In the genomic region with DNA sequence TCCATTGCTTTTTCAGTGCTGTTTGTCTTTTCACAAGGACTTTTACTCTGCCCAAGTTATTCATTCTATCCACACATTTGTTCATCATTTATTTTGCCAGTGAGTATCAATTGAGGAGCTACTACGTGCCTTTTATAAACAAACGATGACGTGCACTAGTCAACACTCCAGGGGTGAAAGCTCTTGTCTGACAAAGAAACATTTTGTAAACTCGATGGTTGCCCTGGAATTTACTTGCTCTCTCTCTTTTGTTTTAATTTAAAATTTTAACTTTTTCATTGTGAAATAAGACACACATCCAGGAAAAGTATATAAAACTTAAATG, we compare ENCODE assay signal across 23 cellular contexts. TPM values are rescaled to one million over a fixed set of nuclear protein-coding genes. Genes with fewer than 3 reads are reported as not detected.
A peak's percentile ranks its signal among the peaks of the same experiment; 100 is the strongest.
DNase-seq lines count a peak whose midpoint lies in the region; ATAC-seq and TF ChIP-seq lines count a peak whose summit lies in the region.
"Had no signal": no experiment of that assay in that cellular context is flagged by ENCODE, and none has a peak within 500 bp of the region (broad histone marks: within the 10 kb centered on the region; RNA-seq: fewer than 3 reads in every experiment).

No MANE protein-coding gene starts in this region.

- no peaks in the 10 kb centered on the region for H3K4me1 Mint-ChIP-seq in activated naive CD8-positive, alpha-beta T cell treated with anti-CD3 and anti-CD28 coated beads for 36 hours
- H3K4me1 Mint-ChIP-seq: activated CD4-positive, alpha-beta T cell treated with anti-CD3 and anti-CD28 coated beads, Interleukin-2, amount 10 ng/mL, durations not matched to agents 7 days and 5 days; activated CD8-positive, alpha-beta memory T cell treated with anti-CD3 and anti-CD28 coated beads, Interleukin-2, amount 10 ng/mL, durations not matched to agents 7 days and 5 days; activated naive CD4-positive, alpha-beta T cell treated with anti-CD3 and anti-CD28 coated beads, Interleukin-2, amount 10 ng/mL, durations not matched to agents 7 days and 5 days; CD4-positive, alpha-beta memory T cell; stimulated activated memory B cell treated with anti-CD40 and anti-IgM and Interleukin-4, amounts not matched to agents 10 μg/mL and 1 μg/mL and 100 μg/mL, for 72 hours had no signal

- H3K9me3 Mint-ChIP-seq in activated naive CD8-positive, alpha-beta T cell treated with anti-CD3 and anti-CD28 coated beads for 36 hours, result no peaks in the 10 kb centered on the region
- H3K9me3 Mint-ChIP-seq: activated CD4-positive, alpha-beta T cell treated with anti-CD3 and anti-CD28 coated beads, Interleukin-2, amount 10 ng/mL, durations not matched to agents 7 days and 5 days; activated naive CD4-positive, alpha-beta T cell treated with anti-CD3 and anti-CD28 coated beads, Interleukin-2, amount 10 ng/mL, durations not matched to agents 7 days and 5 days; stimulated activated memory B cell treated with anti-CD40 and anti-IgM and Interleukin-4, amounts not matched to agents 10 μg/mL and 1 μg/mL and 100 μg/mL, for 72 hours; T-helper 1 cell treated with Interleukin-12 subunit alpha and Interleukin-12 subunit beta and Interleukin-4 antibody, amounts not matched to agents 30 μg/mL and 1 μg/mL, for 36 hours had no signal

- peaks cover 29% of the 10 kb centered on the region for H3K4me1 ChIP-seq in body of pancreas
- H3K4me1 ChIP-seq in mucosa of stomach (ENCODE audit: control insufficient read depth, insufficient read depth, low read length), result peaks cover 48% of the 10 kb centered on the region
- H3K4me1 ChIP-seq in transverse colon, result peaks cover 17 to 38% (median 33%) of the 10 kb centered on the region in 4 donors

- H3K9me3 ChIP-seq in body of pancreas (no peaks in the 10 kb centered on the region), mucosa of stomach (ENCODE audit: control insufficient read depth, low read length) (no peaks in the 10 kb centered on the region), transverse colon (no peaks in the 10 kb centered on the region)
- H3K9me3 ChIP-seq: MG63, spleen, thoracic aorta had no signal

- TF ChIP-seq POLR2A in body of pancreas (IDR thresholded peaks at IDR 0.05), result no peak
- TF ChIP-seq POLR2A in transverse colon (IDR thresholded peaks at IDR 0.05), result no peak

- no peak for ATAC-seq in body of pancreas
- no peak for ATAC-seq in HG03280 (IDR thresholded peaks at IDR 0.05; ENCODE audit: unreplicated experiment)
- ATAC-seq: activated CD8-positive, alpha-beta memory T cell treated with anti-CD3 and anti-CD28 coated beads, Interleukin-2, amount 10 ng/mL, durations not matched to agents 7 days and 5 days; stimulated activated memory B cell treated with anti-CD40 and anti-IgM and Interleukin-4, amounts not matched to agents 10 μg/mL and 1 μg/mL and 100 μg/mL, for 72 hours had no signal

- WGBS in body of pancreas, 2 donors, result 56 to 60% methylated on average over 4 of the region's 4 CpGs
- WGBS in transverse colon (ENCODE audit: low coverage in 1 of 2), 2 donors, result 35 to 57% methylated on average over 4 of the region's 4 CpGs

- H3K27ac ChIP-seq in body of pancreas (peak overlapping the region in 3 of 4 donors; percentile 26 to 68 (median 56)), transverse colon (peak overlapping the region; percentile 52 to 80 (median 77))
- H3K27ac ChIP-seq: thoracic aorta had no signal

- DNase-seq in NCI-H345 treated with DMSO at 0.1 percent for 48 hours (lab: John Stamatoyannopoulos, UW; ENCODE audit: unreplicated experiment), result peak; percentile 69
- no peak for DNase-seq in NCI-H345 (lab: John Stamatoyannopoulos, UW)
- DNase-seq in body of pancreas, result no peak
- DNase-seq in transverse colon, result no peak
- no peak for DNase-seq in activated CD4-positive, CD25-positive, alpha-beta regulatory T cell (lab: John Stamatoyannopoulos, UW)
- no peak for DNase-seq in activated naive CD8-positive, alpha-beta T cell treated with anti-CD3 and anti-CD28 coated beads for 36 hours
- DNase-seq: 8988T; activated CD4-positive, alpha-beta T cell treated with anti-CD3 and anti-CD28 coated beads, Interleukin-2, amount 10 ng/mL, durations not matched to agents 7 days and 5 days; activated CD8-positive, alpha-beta memory T cell treated with anti-CD3 and anti-CD28 coated beads, Interleukin-2, amount 10 ng/mL, durations not matched to agents 7 days and 5 days; activated naive CD4-positive, alpha-beta T cell treated with anti-CD3 and anti-CD28 coated beads, Interleukin-2, amount 10 ng/mL, durations not matched to agents 7 days and 5 days; amygdala; CD4-positive, alpha-beta memory T cell; mammary epithelial cell; MG63; nucleus accumbens; spleen; stimulated activated CD4-positive, alpha-beta T cell treated with anti-CD3 and anti-CD28 coated beads, Interleukin-4, amount 100 ng/mL, for 1 hour had no signal

- no peak overlapping the region for H3K4me3 ChIP-seq in body of pancreas
- H3K4me3 ChIP-seq in mucosa of stomach (ENCODE audit: low read length), result no peak overlapping the region
- H3K4me3 ChIP-seq in transverse colon, result no peak overlapping the region
- H3K4me3 ChIP-seq: MG63, spleen, thoracic aorta had no signal

- in situ Hi-C loops in transverse colon (cut with MboI; ENCODE audit: low pct_ligation_motif_present in 1 of 4, low pct_unique_long_range_greater_than_20kb in 1 of 4, low sequenced_read_pairs in 3 of 4), result no loop called here

- H3K27me3 ChIP-seq in body of pancreas (no peaks in the 10 kb centered on the region), mucosa of stomach (ENCODE audit: control insufficient read depth, insufficient read depth, low read length) (no peaks in the 10 kb centered on the region), transverse colon (no peaks in the 10 kb centered on the region)
- H3K27me3 ChIP-seq: MG63 had no signal

- H3K36me3 ChIP-seq in body of pancreas (replicated peaks in 1 of 2; ENCODE audit: insufficient read depth in 1 of 2, low read depth in 2 of 2), result no peaks in the 10 kb centered on the region
- H3K36me3 ChIP-seq in mucosa of stomach (ENCODE audit: control insufficient read depth, insufficient read depth, low read length), result no peaks in the 10 kb centered on the region
- H3K36me3 ChIP-seq in transverse colon, result no peaks in the 10 kb centered on the region
- H3K36me3 ChIP-seq: MG63, spleen, thoracic aorta had no signal

- no peaks in the 10 kb centered on the region for H3K36me3 Mint-ChIP-seq in activated naive CD8-positive, alpha-beta T cell treated with anti-CD3 and anti-CD28 coated beads for 36 hours
- H3K36me3 Mint-ChIP-seq: activated CD8-positive, alpha-beta memory T cell treated with anti-CD3 and anti-CD28 coated beads, Interleukin-2, amount 10 ng/mL, durations not matched to agents 7 days and 5 days; activated naive CD4-positive, alpha-beta T cell treated with anti-CD3 and anti-CD28 coated beads, Interleukin-2, amount 10 ng/mL, durations not matched to agents 7 days and 5 days; CD4-positive, alpha-beta memory T cell; stimulated activated memory B cell treated with anti-CD40 and anti-IgM and Interleukin-4, amounts not matched to agents 10 μg/mL and 1 μg/mL and 100 μg/mL, for 72 hours had no signal

- intact Hi-C loops in body of pancreas (cut with DNase I), result no loop called here
- intact Hi-C loops in transverse colon (cut with DNase I; ENCODE audit: low total_unique reads), result no loop called here

- H3K27me3 Mint-ChIP-seq in activated naive CD8-positive, alpha-beta T cell treated with anti-CD3 and anti-CD28 coated beads for 36 hours, result peaks cover 14% of the 10 kb centered on the region
- H3K27me3 Mint-ChIP-seq: stimulated activated memory B cell treated with anti-CD40 and anti-IgM and Interleukin-4, amounts not matched to agents 10 μg/mL and 1 μg/mL and 100 μg/mL, for 72 hours had no signal

- no peak overlapping the region for H3K4me3 Mint-ChIP-seq in activated naive CD8-positive, alpha-beta T cell treated with anti-CD3 and anti-CD28 coated beads for 36 hours
- H3K4me3 Mint-ChIP-seq: activated CD4-positive, alpha-beta T cell treated with anti-CD3 and anti-CD28 coated beads, Interleukin-2, amount 10 ng/mL, durations not matched to agents 7 days and 5 days; activated CD8-positive, alpha-beta memory T cell treated with anti-CD3 and anti-CD28 coated beads, Interleukin-2, amount 10 ng/mL, durations not matched to agents 7 days and 5 days; activated naive CD4-positive, alpha-beta T cell treated with anti-CD3 and anti-CD28 coated beads, Interleukin-2, amount 10 ng/mL, durations not matched to agents 7 days and 5 days; CD4-positive, alpha-beta memory T cell; stimulated activated memory B cell treated with anti-CD40 and anti-IgM and Interleukin-4, amounts not matched to agents 10 μg/mL and 1 μg/mL and 100 μg/mL, for 72 hours; T-helper 1 cell treated with Interleukin-12 subunit alpha and Interleukin-12 subunit beta and Interleukin-4 antibody, amounts not matched to agents 30 μg/mL and 1 μg/mL, for 36 hours had no signal

- peak overlapping the region; percentile 3 for H3K9ac ChIP-seq in mucosa of stomach (ENCODE audit: low read length)

- H3K27ac Mint-ChIP-seq in activated naive CD8-positive, alpha-beta T cell treated with anti-CD3 and anti-CD28 coated beads for 36 hours, result no peak overlapping the region
- H3K27ac Mint-ChIP-seq: activated CD4-positive, alpha-beta T cell treated with anti-CD3 and anti-CD28 coated beads, Interleukin-2, amount 10 ng/mL, durations not matched to agents 7 days and 5 days; activated CD8-positive, alpha-beta memory T cell treated with anti-CD3 and anti-CD28 coated beads, Interleukin-2, amount 10 ng/mL, durations not matched to agents 7 days and 5 days; activated naive CD4-positive, alpha-beta T cell treated with anti-CD3 and anti-CD28 coated beads, Interleukin-2, amount 10 ng/mL, durations not matched to agents 7 days and 5 days; CD4-positive, alpha-beta memory T cell; stimulated activated memory B cell treated with anti-CD40 and anti-IgM and Interleukin-4, amounts not matched to agents 10 μg/mL and 1 μg/mL and 100 μg/mL, for 72 hours; T-helper 1 cell treated with Interleukin-12 subunit alpha and Interleukin-12 subunit beta and Interleukin-4 antibody, amounts not matched to agents 30 μg/mL and 1 μg/mL, for 36 hours had no signal

- no peak for TF ChIP-seq CTCF in body of pancreas (IDR thresholded peaks at IDR 0.05)
- no peak for TF ChIP-seq CTCF in transverse colon (IDR thresholded peaks at IDR 0.05)

- no peak for TF ChIP-seq EP300 in transverse colon (IDR thresholded peaks at IDR 0.05; ENCODE audit: low read depth)

RNA-seq across cellular contexts. Expression of gene MRPS18A, which starts 8.3 kb away (rescaled TPM):
- total RNA-seq in body of pancreas, result 10 to 100 TPM; 16.9 to 36.3 TPM
- total RNA-seq in transverse colon, result 10 to 100 TPM; 25.4 to 48.6 (median 40.3) TPM
- 10 to 100 TPM; 63.8 to 65.3 TPM for total RNA-seq in activated naive CD8-positive, alpha-beta T cell treated with anti-CD3 and anti-CD28 coated beads for 36 hours

RNA-seq across cellular contexts. Expression of gene RSPH9, which starts 51.1 kb away (rescaled TPM):
- total RNA-seq in body of pancreas (not detected), transverse colon (not detected)
- total RNA-seq in activated naive CD8-positive, alpha-beta T cell treated with anti-CD3 and anti-CD28 coated beads for 36 hours, result not detected
- total RNA-seq: activated CD4-positive, alpha-beta T cell treated with anti-CD3 and anti-CD28 coated beads, Interleukin-2, amount 10 ng/mL, durations not matched to agents 7 days and 5 days; activated CD8-positive, alpha-beta memory T cell treated with anti-CD3 and anti-CD28 coated beads, Interleukin-2, amount 10 ng/mL, durations not matched to agents 7 days and 5 days; CD4-positive, alpha-beta memory T cell; myocyte; thoracic aorta had no signal
